In the genomic region with DNA sequence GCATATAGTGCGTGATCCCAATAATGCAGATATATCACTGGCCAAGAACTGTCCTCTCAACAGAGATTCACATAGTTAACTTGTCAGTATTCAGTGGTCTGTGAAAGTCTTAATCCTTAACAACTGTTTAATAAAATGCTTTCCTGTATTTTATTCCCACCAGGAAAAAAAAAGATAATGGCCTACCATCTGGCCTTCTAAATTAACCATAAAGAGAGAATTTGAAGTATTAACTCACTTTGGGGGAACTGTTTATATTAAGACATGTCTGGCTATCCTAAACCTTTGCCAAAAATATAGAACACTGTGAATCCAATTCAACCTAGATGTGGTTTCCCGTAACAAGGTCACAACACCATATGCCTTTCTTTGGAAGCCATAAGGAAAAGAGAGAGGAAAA, we compare ENCODE assay signal across 18 cellular contexts. TPM values are rescaled to one million over a fixed set of nuclear protein-coding genes. Genes with fewer than 3 reads are reported as not detected.
"Had no signal": no experiment of that assay in that cellular context is flagged by ENCODE, and none has a peak within 500 bp of the region (broad histone marks: within the 10 kb centered on the region; RNA-seq: fewer than 3 reads in every experiment).

No MANE protein-coding gene starts in this region.

- H3K27me3 ChIP-seq: body of pancreas, esophagus muscularis mucosa had no signal

- ATAC-seq: activated CD8-positive, alpha-beta T cell treated with anti-CD3 and anti-CD28 coated beads for 36 hours; natural killer cell treated with Interleukin-12 subunit alpha and Interleukin-12 subunit beta and Interleukin-15 and Interleukin-18, amount 100 ng/mL, for 72 hours had no signal

- DNase-seq: activated B cell treated with CpG ODN at 0.5 μM for 24 hours; activated CD4-positive, alpha-beta T cell treated with anti-CD3 and anti-CD28 coated beads for 48 hours; activated CD8-positive, alpha-beta T cell treated with anti-CD3 and anti-CD28 coated beads for 36 hours; activated gamma-delta T cell; activated T-cell treated with anti-CD3 and anti-CD28 coated beads, Interleukin-2, amount 50 U/mL, for 48 hours; amniotic stem cell; body of pancreas; cortex of kidney; effector CD4-positive, alpha-beta T cell; mesenchymal stem cell; posterior cingulate gyrus; stimulated activated CD4-positive, alpha-beta T cell treated with anti-CD3 and anti-CD28 coated beads, Interleukin-15, amount 100 ng/mL, for 24 hours; stimulated activated CD4-positive, alpha-beta T cell treated with anti-CD3 and anti-CD28 coated beads, Interleukin-4, amount 100 ng/mL, for 24 hours; stimulated activated CD8-positive, alpha-beta memory T cell treated with anti-CD3 and anti-CD28 coated beads, Interleukin-4, amount 100 ng/mL, for 48 hours; stimulated activated naive CD4-positive, alpha-beta T cell treated with Interleukin-2 at 50 U/mL for 16 hours; T-helper 2 cell had no signal

- H3K4me3 ChIP-seq: body of pancreas had no signal

- H3K9me3 ChIP-seq: body of pancreas, esophagus muscularis mucosa had no signal

- H3K36me3 ChIP-seq: esophagus muscularis mucosa had no signal

RNA-seq across cellular contexts. Expression of a gene that starts 0.8 kb away (rescaled TPM):
- total RNA-seq: activated B cell treated with CpG ODN at 0.5 μM for 24 hours; activated CD8-positive, alpha-beta T cell treated with anti-CD3 and anti-CD28 coated beads for 36 hours; natural killer cell treated with Interleukin-12 subunit alpha and Interleukin-12 subunit beta and Interleukin-15 and Interleukin-18, amount 100 ng/mL, for 72 hours had no signal
